In genomic region chr11:37451903-37452302, GRCh38 we compare ENCODE assay signal across 17 cellular contexts.
"Had no signal": no experiment of that assay in that cellular context is flagged by ENCODE, and none has a peak within 500 bp of the region (broad histone marks: within the 10 kb centered on the region; RNA-seq: fewer than 3 reads in every experiment).

No MANE protein-coding gene starts in this region.

- H3K9me3 ChIP-seq: body of pancreas, lower lobe of right lung, psoas muscle, spleen, thyroid gland had no signal

- H3K27me3 ChIP-seq: body of pancreas, spleen, thyroid gland had no signal

- H3K36me3 ChIP-seq: lower lobe of right lung, spleen, thyroid gland had no signal

- ATAC-seq: body of pancreas; effector memory CD8-positive, alpha-beta T cell; lower lobe of right lung; psoas muscle; sciatic nerve; stimulated activated memory B cell treated with anti-CD40 and anti-IgM and Interleukin-4, amounts not matched to agents 10 μg/mL and 1 μg/mL and 100 μg/mL, for 72 hours had no signal

- H3K27ac ChIP-seq: lower lobe of right lung, psoas muscle, spleen, thyroid gland had no signal

- DNase-seq: activated CD4-positive, alpha-beta T cell treated with anti-CD3 and anti-CD28 coated beads, Interleukin-2, amount 50 U/mL, for 4 hours; activated naive CD8-positive, alpha-beta T cell treated with anti-CD3 and anti-CD28 coated beads for 36 hours; activated T-cell treated with anti-CD3 and anti-CD28 coated beads for 4 hours; amygdala; body of pancreas; effector memory CD8-positive, alpha-beta T cell; foreskin fibroblast; lower lobe of right lung; nephron progenitor cell; occipital lobe; psoas muscle; spleen; stimulated activated CD4-positive, alpha-beta T cell treated with anti-CD3 and anti-CD28 coated beads, Interleukin-4, amount 100 ng/mL, for 4 hours; SW 1271; thyroid gland had no signal

- H3K4me1 ChIP-seq: lower lobe of right lung, psoas muscle, spleen, thyroid gland had no signal

- H3K4me3 ChIP-seq: body of pancreas, lower lobe of right lung, psoas muscle, spleen, thyroid gland had no signal
